19 cellular contexts compared by ENCODE assay signal in genomic region chr16:77194295-77195231, GRCh38. TPM values are rescaled to one million over a fixed set of nuclear protein-coding genes. Genes with fewer than 3 reads are reported as not detected.
DNase-seq lines count a peak whose midpoint lies in the region; ATAC-seq, FAIRE-seq and TF ChIP-seq lines count a peak whose summit lies in the region.
"Had no signal": no experiment of that assay in that cellular context is flagged by ENCODE, and none has a peak within 500 bp of the region (broad histone marks: within the 10 kb centered on the region; RNA-seq: fewer than 3 reads in every experiment).

No MANE protein-coding gene starts in this region.

- no peak for TF ChIP-seq CTCF in GM12878 (IDR thresholded peaks at IDR 0.05 in 2 of 3, conservative IDR thresholded peaks at IDR 0.05 in 1 of 3; ENCODE audit: control insufficient read depth in 2 of 3, extremely low read depth in 1 of 3, insufficient read depth in 1 of 3, low read depth in 3 of 3, low read length in 3 of 3)
- TF ChIP-seq CTCF in lower lobe of right lung (IDR thresholded peaks at IDR 0.05): no peak

- peaks cover 34% of the 10 kb centered on the region for H3K4me1 Mint-ChIP-seq in activated CD4-positive, alpha-beta T cell treated with anti-CD3 and anti-CD28 coated beads, Interleukin-2, amount 10 ng/mL, durations not matched to agents 24 days and 14 days
- peaks cover 14 to 47% (median 34%) of the 10 kb centered on the region in 4 donors for H3K4me1 Mint-ChIP-seq in CD4-positive, CD25-positive, alpha-beta regulatory T cell

- H2AFZ ChIP-seq in GM12878 (ENCODE audit: control insufficient read depth, low read depth, low read length): no peak overlapping the region
- H2AFZ ChIP-seq: PC-9 had no signal

- no peak for TF ChIP-seq RAD21 in GM12878 (IDR thresholded peaks at IDR 0.05; ENCODE audit: insufficient read depth, low read depth, low read length)

- H3K4me3 Mint-ChIP-seq in activated CD4-positive, alpha-beta T cell treated with anti-CD3 and anti-CD28 coated beads, Interleukin-2, amount 10 ng/mL, durations not matched to agents 24 days and 14 days: no peak overlapping the region
- peak overlapping the region in 3 of 4 donors; percentile 6 to 94 (median 71) for H3K4me3 Mint-ChIP-seq in CD4-positive, CD25-positive, alpha-beta regulatory T cell
- H3K4me3 Mint-ChIP-seq: H9 had no signal

- peaks cover 53% of the 10 kb centered on the region for H3K36me3 ChIP-seq in CD4-positive, CD25-positive, alpha-beta regulatory T cell (ENCODE audit: control insufficient read depth, insufficient read depth, low read length)
- H3K36me3 ChIP-seq in GM12878 (ENCODE audit: control insufficient read depth in 2 of 2, insufficient read depth in 2 of 2, low read length in 1 of 2) (peaks cover 18 to 20% of the 10 kb centered on the region in 2 experiments), lower lobe of right lung (peaks cover 66% of the 10 kb centered on the region)
- H3K36me3 ChIP-seq: SJCRH30 had no signal

- RAD21 ChIA-PET in GM12878 (lab: Charles Lee; ENCODE audit: unreplicated experiment): no interaction called here

- H3K79me2 ChIP-seq in GM12878 (ENCODE audit: control insufficient read depth, insufficient read depth, low read length): peaks cover 29% of the 10 kb centered on the region

- no peak for TF ChIP-seq EP300 in GM12878 (IDR thresholded peaks at IDR 0.05; ENCODE audit: borderline replicate concordance in 1 of 2, control insufficient read depth in 1 of 2, low read depth in 2 of 2, low read length in 2 of 2)

- no peak overlapping the region for H3K9ac ChIP-seq in GM12878 (ENCODE audit: control insufficient read depth, insufficient read depth, low read length)
- H3K9ac ChIP-seq: KMS-11 had no signal

- CTCF ChIA-PET in GM12878 (lab: Yijun Ruan, JAX): no interaction called here

- in situ Hi-C loops in GM12878 (cut with MboI): loop anchor here (5.0 to 25.0 kb wide), 2 partner anchors 1547 to 1732 kb away; partner anchors contain the start of genes KARS1, TERF2IP and TMEM170A

- H3K27ac ChIP-seq in CD4-positive, CD25-positive, alpha-beta regulatory T cell (ENCODE audit: insufficient read depth, low read length, poor library complexity, severe bottlenecking): no peak overlapping the region
- H3K27ac ChIP-seq in GM12878 (ENCODE audit: control insufficient read depth, insufficient read depth) (no peak overlapping the region), lower lobe of right lung (no peak overlapping the region)
- H3K27ac ChIP-seq: KMS-11, PC-9, SJCRH30 had no signal

- intact Hi-C loops in activated CD4-positive, alpha-beta T cell treated with anti-CD3 and anti-CD28 coated beads, Interleukin-2, amount 10 ng/mL, durations not matched to agents 24 days and 14 days (cut with micrococcal nuclease): no loop called here
- intact Hi-C loops in GM12878 (cut with micrococcal nuclease; ENCODE audit: unreplicated experiment): loop anchor here (10.0 kb wide), 1 partner anchor 1540 kb away; no protein-coding TSS in a partner anchor
- intact Hi-C loops in lower lobe of right lung (cut with DNase I): no loop called here

- no TSS peak for BruUV-seq in GM12878 (replicated peaks; lab: Mats Ljungman, UMichigan)

- TF ChIP-seq POLR2A in GM12878 (IDR thresholded peaks at IDR 0.05; ENCODE audit: low read depth, low read length): no peak

- DNase-seq in activated CD4-positive, alpha-beta T cell treated with anti-CD3 and anti-CD28 coated beads, Interleukin-2, amount 10 ng/mL, durations not matched to agents 24 days and 14 days: peak; percentile 49
- DNase-seq in activated CD4-positive, alpha-beta T cell treated with anti-CD3 and anti-CD28 coated beads, Interleukin-2, amount 50 U/mL, for 4 hours: no peak
- DNase-seq in CD4-positive, CD25-positive, alpha-beta regulatory T cell: no peak
- no peak for DNase-seq in GM12878 (ENCODE audit: low read depth, low spot score)
- DNase-seq in lower lobe of right lung: peak; percentile 47
- no peak for DNase-seq in NCI-H446 treated with DMSO at 0.1 percent for 48 hours (lab: John Stamatoyannopoulos, UW)
- DNase-seq in dermis blood vessel endothelial cell: no peak
- DNase-seq in activated effector memory CD4-positive, alpha-beta T cell treated with Interleukin-2 at 50 U/mL for 16 hours: no peak
- DNase-seq: H9, NCI-H1417 treated with DMSO at 0.1 percent for 48 hours, NCI-H187 treated with DMSO at 0.1 percent for 48 hours, NCI-H226, NCI-H524 treated with DMSO at 0.1 percent for 48 hours, PC-9, SJCRH30 had no signal

- H3K4me2 ChIP-seq in GM12878 (ENCODE audit: control insufficient read depth, insufficient read depth): no peak overlapping the region
- H3K4me2 ChIP-seq: KMS-11, PC-9 had no signal

- SMC1A ChIA-PET in GM12878 (lab: Charles Lee; ENCODE audit: uncharacterized antibody, unreplicated experiment): no interaction called here

- WGBS in GM12878 (ENCODE audit: insufficient coverage, insufficient replicate concordance, low lambda C conversion rate, missing lambda C conversion rate): 98% methylated on average over 41 of the region's 48 CpGs

- no peaks in the 10 kb centered on the region for H3K9me3 ChIP-seq in CD4-positive, CD25-positive, alpha-beta regulatory T cell (ENCODE audit: control insufficient read depth in 2 of 2, low read length in 2 of 2)
- no peaks in the 10 kb centered on the region for H3K9me3 ChIP-seq in GM12878 (replicated peaks; ENCODE audit: control insufficient read depth, insufficient read depth, low read length)
- H3K9me3 ChIP-seq in lower lobe of right lung: no peaks in the 10 kb centered on the region
- H3K9me3 ChIP-seq: SJCRH30 had no signal

- ATAC-seq in CD4-positive, CD25-positive, alpha-beta regulatory T cell (ENCODE audit: low read depth in 2 of 2): no peak
- no peak for ATAC-seq in GM12878
- ATAC-seq in lower lobe of right lung: no peak

- H3K36me3 Mint-ChIP-seq in activated CD4-positive, alpha-beta T cell treated with anti-CD3 and anti-CD28 coated beads, Interleukin-2, amount 10 ng/mL, durations not matched to agents 24 days and 14 days (ENCODE audit: low read depth): peaks cover 68% of the 10 kb centered on the region
- peaks cover 39% of the 10 kb centered on the region for H3K36me3 Mint-ChIP-seq in CD4-positive, CD25-positive, alpha-beta regulatory T cell

- no peak for FAIRE-seq in GM12878 (lab: Jason Lieb, UNC)
- FAIRE-seq: D721Med had no signal

- no peaks in the 10 kb centered on the region for H3K27me3 ChIP-seq in CD4-positive, CD25-positive, alpha-beta regulatory T cell (ENCODE audit: control insufficient read depth, insufficient read depth, low read length)
- no peaks in the 10 kb centered on the region for H3K27me3 ChIP-seq in GM12878 (replicated peaks in 1 of 2; ENCODE audit: control insufficient read depth in 2 of 2, insufficient read depth in 2 of 2, low read length in 1 of 2)
- H3K27me3 ChIP-seq in lower lobe of right lung (ENCODE audit: low read depth): no peaks in the 10 kb centered on the region
- H3K27me3 ChIP-seq: SJCRH30 had no signal

- no peak overlapping the region for H3K27ac Mint-ChIP-seq in activated CD4-positive, alpha-beta T cell treated with anti-CD3 and anti-CD28 coated beads, Interleukin-2, amount 10 ng/mL, durations not matched to agents 24 days and 14 days
- peak overlapping the region in 1 of 3 donors; percentile 84 for H3K27ac Mint-ChIP-seq in CD4-positive, CD25-positive, alpha-beta regulatory T cell
- H3K27ac Mint-ChIP-seq: B cell, H9 had no signal

- H3K4me3 ChIP-seq in CD4-positive, CD25-positive, alpha-beta regulatory T cell (ENCODE audit: low read depth, low read length): no peak overlapping the region
- H3K4me3 ChIP-seq in GM12878 (no peak overlapping the region), lower lobe of right lung (no peak overlapping the region)
- H3K4me3 ChIP-seq: PC-9, SJCRH30 had no signal

- POLR2A ChIA-PET in GM12878 (lab: Charles Lee): no interaction called here

- peaks cover 32% of the 10 kb centered on the region for H3K4me1 ChIP-seq in CD4-positive, CD25-positive, alpha-beta regulatory T cell (ENCODE audit: control insufficient read depth, insufficient read depth, low read length, poor library complexity, severe bottlenecking)
- H3K4me1 ChIP-seq in GM12878 (ENCODE audit: control insufficient read depth, insufficient read depth, low read length) (no peaks in the 10 kb centered on the region; the same call in 1 of the 2 replicates), lower lobe of right lung (peaks cover 24% of the 10 kb centered on the region)
- H3K4me1 ChIP-seq: SJCRH30 had no signal

- peaks cover 11% of the 10 kb centered on the region for H3K9me3 Mint-ChIP-seq in activated CD4-positive, alpha-beta T cell treated with anti-CD3 and anti-CD28 coated beads, Interleukin-2, amount 10 ng/mL, durations not matched to agents 24 days and 14 days
- H3K9me3 Mint-ChIP-seq in CD4-positive, CD25-positive, alpha-beta regulatory T cell: no peaks in the 10 kb centered on the region
- H3K9me3 Mint-ChIP-seq: CD8-positive, alpha-beta memory T cell; H9 had no signal

- H3K27me3 Mint-ChIP-seq in activated CD4-positive, alpha-beta T cell treated with anti-CD3 and anti-CD28 coated beads, Interleukin-2, amount 10 ng/mL, durations not matched to agents 24 days and 14 days: no peaks in the 10 kb centered on the region
- H3K27me3 Mint-ChIP-seq in CD4-positive, CD25-positive, alpha-beta regulatory T cell: peaks cover 6% of the 10 kb centered on the region
- H3K27me3 Mint-ChIP-seq: B cell; CD8-positive, alpha-beta memory T cell had no signal

- H4K20me1 ChIP-seq in GM12878 (ENCODE audit: control insufficient read depth, insufficient read depth): no peaks in the 10 kb centered on the region

RNA-seq across cellular contexts. Expression of gene MON1B, which starts 3.6 kb away (rescaled TPM):
- total RNA-seq in activated CD4-positive, alpha-beta T cell treated with anti-CD3 and anti-CD28 coated beads, Interleukin-2, amount 10 ng/mL, durations not matched to agents 24 days and 14 days: 65.7 and 69.3 TPM in 2 replicates
- 75.8 TPM for total RNA-seq in CD4-positive, CD25-positive, alpha-beta regulatory T cell
- 10 to 100 TPM; 40.2 to 54.8 (median 44.6) TPM for polyA plus RNA-seq in CD4-positive, CD25-positive, alpha-beta regulatory T cell
- total RNA-seq in GM12878 (2013; cell fraction: nucleolus; rRNA removed): 19.8 and 20.5 TPM in 2 replicates
- total RNA-seq in GM12878 (2014; rRNA removed): 13.8 and 18.8 TPM in 2 replicates
- total RNA-seq in GM12878 (2014; rRNA removed; fragmentation: Illumina TruSeq; extraction: Trizol): 10.2 and 11.0 TPM in 2 replicates
- total RNA-seq in GM12878 (2021): 56.1 and 64.5 TPM in 2 replicates
- 13.8 TPM for polyA plus RNA-seq in GM12878 (2011; ENCODE audit: low read depth)
- polyA plus RNA-seq in GM12878 (2011; rRNA removed): 10.8 and 15.3 TPM in 2 replicates
- polyA plus RNA-seq in GM12878 (2011; cell fraction: cytosol; rRNA removed): 31.0 and 33.3 TPM in 2 replicates
- polyA plus RNA-seq in GM12878 (2011; cell fraction: nucleus; rRNA removed): 44.4 and 62.4 TPM in 2 replicates
- polyA plus RNA-seq in GM12878 (2012): 25.7 and 31.7 TPM in 2 replicates
- polyA plus RNA-seq in GM12878 (2014; fragmentation: Illumina TruSeq; extraction: Trizol): 19.4 and 24.6 TPM in 2 replicates
- polyA plus RNA-seq in GM12878 (2014; fragmentation: Nextera tagmentation; extraction: Ambion mirVana): 1 to 10 TPM; 5.7 to 7.6 TPM
- 33.5 and 36.1 TPM in 2 replicates for polyA plus RNA-seq in GM12878 (2014; rRNA removed)
- polyA plus RNA-seq in GM12878 (2016; fragmentation: Nextera tagmentation; extraction: Ambion mirVana): 10 to 100 TPM; 46.3 to 53.2 TPM
- polyA minus RNA-seq in GM12878 (2011; rRNA and poly(A)+ RNA removed): 15.3 and 24.3 TPM in 2 replicates
- polyA minus RNA-seq in GM12878 (2011; cell fraction: cytosol; rRNA and poly(A)+ RNA removed): 11.3 and 12.4 TPM in 2 replicates
- polyA minus RNA-seq in GM12878 (2011; cell fraction: nucleus; rRNA and poly(A)+ RNA removed): 8.8 and 21.0 TPM in 2 replicates
- 62.2 TPM for total RNA-seq in lower lobe of right lung
- 11.1 and 14.8 TPM in 2 replicates for total RNA-seq in dermis blood vessel endothelial cell

RNA-seq across cellular contexts. Expression of gene SYCE1L, which starts 4.6 kb away (rescaled TPM):
- 4.9 and 7.9 TPM in 2 replicates for total RNA-seq in activated CD4-positive, alpha-beta T cell treated with anti-CD3 and anti-CD28 coated beads, Interleukin-2, amount 10 ng/mL, durations not matched to agents 24 days and 14 days
- 15.8 TPM for total RNA-seq in CD4-positive, CD25-positive, alpha-beta regulatory T cell
- 1 to 10 TPM; 1.2 to 7.7 (median 2.6) TPM for polyA plus RNA-seq in CD4-positive, CD25-positive, alpha-beta regulatory T cell
- total RNA-seq in GM12878 (2013; cell fraction: nucleolus; rRNA removed): not detected in 2 replicates
- 0.38 and 0.73 TPM in 2 replicates for total RNA-seq in GM12878 (2014; rRNA removed)
- total RNA-seq in GM12878 (2014; rRNA removed; fragmentation: Illumina TruSeq; extraction: Trizol): not detected in 2 replicates
- 3.9 and 4.6 TPM in 2 replicates for total RNA-seq in GM12878 (2021)
- not detected for polyA plus RNA-seq in GM12878 (2011; ENCODE audit: low read depth)
- not detected in 2 replicates for polyA plus RNA-seq in GM12878 (2011; rRNA removed)
- not detected in 2 replicates for polyA plus RNA-seq in GM12878 (2011; cell fraction: cytosol; rRNA removed)
- 0.63 and 0.92 TPM in 2 replicates for polyA plus RNA-seq in GM12878 (2011; cell fraction: nucleus; rRNA removed)
- polyA plus RNA-seq in GM12878 (2012): 0.77 and 5.4 TPM in 2 replicates
- not detected in 2 replicates for polyA plus RNA-seq in GM12878 (2014; fragmentation: Illumina TruSeq; extraction: Trizol)
- polyA plus RNA-seq in GM12878 (2014; fragmentation: Nextera tagmentation; extraction: Ambion mirVana): not detected
- 0.35 and 1.5 TPM in 2 replicates for polyA plus RNA-seq in GM12878 (2014; rRNA removed)
- polyA plus RNA-seq in GM12878 (2016; fragmentation: Nextera tagmentation; extraction: Ambion mirVana): 1 to 10 TPM in 1 of 2 experiments, under 1 TPM in 1; 0.91 to 1.5 TPM
- polyA minus RNA-seq in GM12878 (2011; rRNA and poly(A)+ RNA removed): not detected in 2 replicates
- polyA minus RNA-seq in GM12878 (2011; cell fraction: cytosol; rRNA and poly(A)+ RNA removed): not detected in 2 replicates
- not detected in 2 replicates for polyA minus RNA-seq in GM12878 (2011; cell fraction: nucleus; rRNA and poly(A)+ RNA removed)
- 2.6 TPM for total RNA-seq in lower lobe of right lung
- 3.0 and 3.4 TPM in 2 replicates for total RNA-seq in dermis blood vessel endothelial cell

Comparison
In these comparisons a context has a peak if more than half of its experiments do, and no peak if none do; other contexts are left out.
1. DNase-seq: peak in activated CD4-positive, alpha-beta T cell treated with anti-CD3 and anti-CD28 coated beads, Interleukin-2, amount 10 ng/mL, durations not matched to agents 24 days and 14 days (single experiment) and lower lobe of right lung (single experiment); none in activated CD4-positive, alpha-beta T cell treated with anti-CD3 and anti-CD28 coated beads, Interleukin-2, amount 50 U/mL, for 4 hours (0 of 2), CD4-positive, CD25-positive, alpha-beta regulatory T cell (0 of 3), GM12878 (single experiment), NCI-H446 treated with DMSO at 0.1 percent for 48 hours (single experiment), dermis blood vessel endothelial cell (single experiment) and activated effector memory CD4-positive, alpha-beta T cell treated with Interleukin-2 at 50 U/mL for 16 hours (single experiment).